25 cellular contexts compared by ENCODE assay signal in the genomic region with DNA sequence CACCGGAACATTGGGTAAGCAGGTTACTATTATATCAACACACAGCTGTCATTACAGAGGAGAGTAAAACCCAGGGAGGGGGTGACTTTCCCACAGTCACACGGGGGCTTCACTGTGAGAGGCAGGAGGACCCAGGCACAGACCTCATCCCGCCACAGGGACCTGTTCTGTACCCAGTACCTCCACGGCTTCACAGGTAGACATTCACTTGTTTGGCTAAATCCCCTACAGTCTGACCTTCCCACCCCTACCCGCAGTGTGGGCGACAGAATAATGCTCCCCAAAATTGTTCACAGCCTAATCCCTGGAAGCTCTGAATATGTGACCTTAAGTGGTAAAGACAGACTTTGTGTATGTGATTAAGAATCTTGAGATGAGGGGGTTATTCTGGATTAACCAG. TPM values are rescaled to one million over a fixed set of nuclear protein-coding genes. Genes with fewer than 3 reads are reported as not detected.
DNase-seq lines count a peak whose midpoint lies in the region; ATAC-seq lines count a peak whose summit lies in the region.
"Had no signal": no experiment of that assay in that cellular context is flagged by ENCODE, and none has a peak within 500 bp of the region (broad histone marks: within the 10 kb centered on the region; RNA-seq: fewer than 3 reads in every experiment).

No MANE protein-coding gene starts in this region.

- no peaks in the 10 kb centered on the region for H3K9me3 Mint-ChIP-seq in activated T-cell treated with anti-CD3 and anti-CD28 coated beads, Interleukin-2, amount 50 U/mL, for 24 hours
- H3K9me3 Mint-ChIP-seq in CD8-positive, alpha-beta memory T cell = no peaks in the 10 kb centered on the region
- H3K9me3 Mint-ChIP-seq in stimulated activated memory B cell treated with anti-CD40 and anti-IgM and Interleukin-4, amounts not matched to agents 10 μg/mL and 1 μg/mL and 100 μg/mL, for 72 hours = no peaks in the 10 kb centered on the region
- H3K9me3 Mint-ChIP-seq: stimulated activated naive CD8-positive, alpha-beta T cell treated with anti-CD3 and anti-CD28 coated beads, Interleukin-15, amount 100 ng/mL, for 72 hours had no signal

- peaks cover 72% of the 10 kb centered on the region for H3K4me1 ChIP-seq in CD8-positive, alpha-beta memory T cell (ENCODE audit: insufficient read depth, low read length)
- H3K4me1 ChIP-seq: BE2C, SJCRH30 had no signal

- peaks cover 73% of the 10 kb centered on the region for H3K4me1 Mint-ChIP-seq in activated T-cell treated with anti-CD3 and anti-CD28 coated beads, Interleukin-2, amount 50 U/mL, for 24 hours (ENCODE audit: low read depth)
- peaks cover 66 to 94% (median 86%) of the 10 kb centered on the region in 3 donors for H3K4me1 Mint-ChIP-seq in CD8-positive, alpha-beta memory T cell
- peaks cover 78% of the 10 kb centered on the region for H3K4me1 Mint-ChIP-seq in stimulated activated memory B cell treated with anti-CD40 and anti-IgM and Interleukin-4, amounts not matched to agents 10 μg/mL and 1 μg/mL and 100 μg/mL, for 72 hours

- no peaks in the 10 kb centered on the region for H3K27me3 Mint-ChIP-seq in activated T-cell treated with anti-CD3 and anti-CD28 coated beads, Interleukin-2, amount 50 U/mL, for 24 hours
- H3K27me3 Mint-ChIP-seq in CD8-positive, alpha-beta memory T cell = peaks cover 0 to 7% of the 10 kb centered on the region in 2 donors
- H3K27me3 Mint-ChIP-seq in stimulated activated memory B cell treated with anti-CD40 and anti-IgM and Interleukin-4, amounts not matched to agents 10 μg/mL and 1 μg/mL and 100 μg/mL, for 72 hours = no peaks in the 10 kb centered on the region
- H3K27me3 Mint-ChIP-seq: stimulated activated naive CD8-positive, alpha-beta T cell treated with anti-CD3 and anti-CD28 coated beads, Interleukin-15, amount 100 ng/mL, for 72 hours had no signal

- no peak overlapping the region for H3K4me3 ChIP-seq in CD8-positive, alpha-beta memory T cell (ENCODE audit: low read length)
- H3K4me3 ChIP-seq: ascending aorta, cardiac muscle cell, coronary artery, GM12878, GM23248, lower lobe of right lung, SJCRH30, thyroid gland had no signal

- peaks cover 84% of the 10 kb centered on the region for H3K36me3 Mint-ChIP-seq in activated T-cell treated with anti-CD3 and anti-CD28 coated beads, Interleukin-2, amount 50 U/mL, for 24 hours (ENCODE audit: low read depth)
- H3K36me3 Mint-ChIP-seq in CD8-positive, alpha-beta memory T cell = peaks cover 14 to 65% (median 27%) of the 10 kb centered on the region in 3 donors
- peaks cover 50% of the 10 kb centered on the region for H3K36me3 Mint-ChIP-seq in stimulated activated memory B cell treated with anti-CD40 and anti-IgM and Interleukin-4, amounts not matched to agents 10 μg/mL and 1 μg/mL and 100 μg/mL, for 72 hours

- POLR2A ChIA-PET in CD8-positive, alpha-beta memory T cell (lab: Charles Lee) = interaction anchor here (0.9 kb wide), 1 partner anchor 10 kb away, joined by 3 read pairs; no protein-coding TSS in a partner anchor

- H3K4me3 Mint-ChIP-seq in activated T-cell treated with anti-CD3 and anti-CD28 coated beads, Interleukin-2, amount 50 U/mL, for 24 hours = no peak overlapping the region
- peak overlapping the region; percentile 20 to 81 (median 29) for H3K4me3 Mint-ChIP-seq in CD8-positive, alpha-beta memory T cell
- no peak overlapping the region for H3K4me3 Mint-ChIP-seq in stimulated activated memory B cell treated with anti-CD40 and anti-IgM and Interleukin-4, amounts not matched to agents 10 μg/mL and 1 μg/mL and 100 μg/mL, for 72 hours
- H3K4me3 Mint-ChIP-seq: stimulated activated naive CD8-positive, alpha-beta T cell treated with anti-CD3 and anti-CD28 coated beads, Interleukin-15, amount 100 ng/mL, for 72 hours had no signal

- no peaks in the 10 kb centered on the region for H3K27me3 ChIP-seq in CD8-positive, alpha-beta memory T cell (ENCODE audit: insufficient read depth, low read length, poor library complexity, severe bottlenecking)
- H3K27me3 ChIP-seq: ascending aorta, BE2C, cardiac muscle cell, SJCRH30, thyroid gland had no signal

- peak; percentile 21 for DNase-seq in activated T-cell treated with anti-CD3 and anti-CD28 coated beads, Interleukin-2, amount 50 U/mL, for 24 hours
- DNase-seq in activated T-cell treated with anti-CD3 and anti-CD28 coated beads, Interleukin-2, amount 50 U/mL, for 1 hour = no peak
- no peak for DNase-seq in CD8-positive, alpha-beta memory T cell
- DNase-seq in mesenteric fat pad (ENCODE audit: low spot score) (peak; percentile 55), RPMI8226 (no peak), COR-L47 (lab: John Stamatoyannopoulos, UW) (no peak)
- DNase-seq: activated CD4-positive, CD25-positive, alpha-beta regulatory T cell; activated CD8-positive, alpha-beta memory T cell treated with anti-CD3 and anti-CD28 coated beads for 24 hours; BE2C; GM23248; Kasumi-1; lower lobe of right lung; NCI-H146; NCI-H2107; NCI-H774; nucleus accumbens; SJCRH30; stimulated activated naive CD8-positive, alpha-beta T cell treated with anti-CD3 and anti-CD28 coated beads, Interleukin-15, amount 100 ng/mL, for 72 hours; thyroid gland had no signal

- no peaks in the 10 kb centered on the region for H3K9me3 ChIP-seq in CD8-positive, alpha-beta memory T cell (ENCODE audit: low read length)
- H3K9me3 ChIP-seq: ascending aorta, BE2C, lower lobe of right lung, SJCRH30, thyroid gland had no signal

- ATAC-seq in stimulated activated memory B cell treated with anti-CD40 and anti-IgM and Interleukin-4, amounts not matched to agents 10 μg/mL and 1 μg/mL and 100 μg/mL, for 72 hours = no peak
- no peak for ATAC-seq in GM21723 (IDR thresholded peaks at IDR 0.05; ENCODE audit: unreplicated experiment)
- ATAC-seq: GM12878; lower lobe of right lung; stimulated activated naive CD8-positive, alpha-beta T cell treated with anti-CD3 and anti-CD28 coated beads, Interleukin-15, amount 100 ng/mL, for 72 hours had no signal

- CTCF ChIA-PET in CD8-positive, alpha-beta memory T cell (lab: Charles Lee) = no interaction called here

- H3K27ac ChIP-seq in CD8-positive, alpha-beta memory T cell (ENCODE audit: low read depth, low read length) = peak overlapping the region; percentile 15
- H3K27ac ChIP-seq: cardiac muscle cell, GM23248, lower lobe of right lung, SJCRH30 had no signal

- H3K36me3 ChIP-seq in CD8-positive, alpha-beta memory T cell (ENCODE audit: insufficient read depth, low read length) = peaks cover 26% of the 10 kb centered on the region
- H3K36me3 ChIP-seq: BE2C, cardiac muscle cell, SJCRH30, thyroid gland had no signal

- peak overlapping the region; percentile 89 for H3K27ac Mint-ChIP-seq in activated T-cell treated with anti-CD3 and anti-CD28 coated beads, Interleukin-2, amount 50 U/mL, for 24 hours
- H3K27ac Mint-ChIP-seq in CD8-positive, alpha-beta memory T cell = peak overlapping the region; percentile 45 to 99 (median 98)
- H3K27ac Mint-ChIP-seq in stimulated activated memory B cell treated with anti-CD40 and anti-IgM and Interleukin-4, amounts not matched to agents 10 μg/mL and 1 μg/mL and 100 μg/mL, for 72 hours = peak overlapping the region; percentile 72

RNA-seq across cellular contexts. Expression of a gene that starts 16.5 kb away (rescaled TPM):
- total RNA-seq in CD8-positive, alpha-beta memory T cell = 100 to 1,000 TPM; 199 to 201 TPM
- 629 TPM for polyA plus RNA-seq in CD8-positive, alpha-beta memory T cell
- total RNA-seq in mesenteric fat pad = 191 TPM

Comparison
In these comparisons a context has a peak if more than half of its experiments do, and no peak if none do; other contexts are left out.
1. DNase-seq: peak in activated T-cell treated with anti-CD3 and anti-CD28 coated beads, Interleukin-2, amount 50 U/mL, for 24 hours (single experiment) and mesenteric fat pad (single experiment); none in activated T-cell treated with anti-CD3 and anti-CD28 coated beads, Interleukin-2, amount 50 U/mL, for 1 hour (single experiment), CD8-positive, alpha-beta memory T cell (0 of 5), RPMI8226 (single experiment) and COR-L47 (single experiment).
2. H3K4me3 Mint-ChIP-seq: peak in CD8-positive, alpha-beta memory T cell (7 of 7); none in activated T-cell treated with anti-CD3 and anti-CD28 coated beads, Interleukin-2, amount 50 U/mL, for 24 hours (single experiment) and stimulated activated memory B cell treated with anti-CD40 and anti-IgM and Interleukin-4, amounts not matched to agents 10 μg/mL and 1 μg/mL and 100 μg/mL, for 72 hours (single experiment).
3. Peak in every context shown above with its lines, with median percentiles within 50 percentile points of each other: H3K27ac Mint-ChIP-seq.